ENCODE assay signal across 17 cellular contexts in genomic region chr1:165683848-165684485, GRCh38.
"Had no signal": no experiment of that assay in that cellular context is flagged by ENCODE, and none has a peak within 500 bp of the region (broad histone marks: within the 10 kb centered on the region; RNA-seq: fewer than 3 reads in every experiment).

No MANE protein-coding gene starts in this region.

- DNase-seq: activated B cell treated with CpG ODN at 0.5 μM for 24 hours; activated CD4-positive, alpha-beta memory T cell treated with anti-CD3 and anti-CD28 coated beads, Interleukin-2, amount 10 ng/mL, durations not matched to agents 7 days and 5 days; activated CD4-positive, alpha-beta T cell treated with anti-CD3 and anti-CD28 coated beads for 48 hours; activated CD8-positive, alpha-beta memory T cell treated with anti-CD3 and anti-CD28 coated beads, Interleukin-2, amount 10 ng/mL, durations not matched to agents 7 days and 5 days; activated effector memory CD4-positive, alpha-beta T cell treated with anti-CD3 and anti-CD28 coated beads, Interleukin-2, amount 50 U/mL, for 16 hours; amygdala; colonic mucosa; gastrocnemius medialis; head of caudate nucleus; kidney; midbrain; psoas muscle; right cardiac atrium; stimulated activated naive CD8-positive, alpha-beta T cell treated with anti-CD3 and anti-CD28 coated beads, Interleukin-15, Interleukin-2, amounts not matched to agents 100 U/mL and 50 U/mL, for 24 hours had no signal

- H3K27ac Mint-ChIP-seq: activated B cell treated with CpG ODN at 0.5 μM for 24 hours; activated CD4-positive, alpha-beta memory T cell treated with anti-CD3 and anti-CD28 coated beads, Interleukin-2, amount 10 ng/mL, durations not matched to agents 7 days and 5 days; activated CD8-positive, alpha-beta memory T cell treated with anti-CD3 and anti-CD28 coated beads, Interleukin-2, amount 10 ng/mL, durations not matched to agents 7 days and 5 days; activated naive CD4-positive, alpha-beta T cell treated with anti-CD3 and anti-CD28 coated beads, Interleukin-2, amount 50 U/mL, for 24 hours; neural progenitor cell had no signal

- H3K4me1 Mint-ChIP-seq: neural progenitor cell had no signal

- ATAC-seq: activated CD8-positive, alpha-beta memory T cell treated with anti-CD3 and anti-CD28 coated beads, Interleukin-2, amount 10 ng/mL, durations not matched to agents 7 days and 5 days; gastrocnemius medialis; left lobe of liver; psoas muscle; right cardiac atrium; stimulated activated naive CD8-positive, alpha-beta T cell treated with anti-CD3 and anti-CD28 coated beads, Interleukin-15, Interleukin-2, amounts not matched to agents 100 U/mL and 50 U/mL, for 24 hours had no signal

- H3K4me3 Mint-ChIP-seq: activated B cell treated with CpG ODN at 0.5 μM for 24 hours; activated CD4-positive, alpha-beta memory T cell treated with anti-CD3 and anti-CD28 coated beads, Interleukin-2, amount 10 ng/mL, durations not matched to agents 7 days and 5 days; activated CD8-positive, alpha-beta memory T cell treated with anti-CD3 and anti-CD28 coated beads, Interleukin-2, amount 10 ng/mL, durations not matched to agents 7 days and 5 days; activated naive CD4-positive, alpha-beta T cell treated with anti-CD3 and anti-CD28 coated beads, Interleukin-2, amount 50 U/mL, for 24 hours; neural progenitor cell had no signal

- H3K27me3 Mint-ChIP-seq: activated B cell treated with CpG ODN at 0.5 μM for 24 hours; activated CD4-positive, alpha-beta memory T cell treated with anti-CD3 and anti-CD28 coated beads, Interleukin-2, amount 10 ng/mL, durations not matched to agents 7 days and 5 days; activated CD8-positive, alpha-beta memory T cell treated with anti-CD3 and anti-CD28 coated beads, Interleukin-2, amount 10 ng/mL, durations not matched to agents 7 days and 5 days; activated naive CD4-positive, alpha-beta T cell treated with anti-CD3 and anti-CD28 coated beads, Interleukin-2, amount 50 U/mL, for 24 hours had no signal

- H3K9me3 Mint-ChIP-seq: activated B cell treated with CpG ODN at 0.5 μM for 24 hours; activated naive CD4-positive, alpha-beta T cell treated with anti-CD3 and anti-CD28 coated beads, Interleukin-2, amount 50 U/mL, for 24 hours had no signal

- H3K9me3 ChIP-seq: colonic mucosa, gastrocnemius medialis, psoas muscle had no signal
